Comparison of ENCODE assay signal across 9 cellular contexts in genomic region chr1:153609585-153609907, GRCh38. TPM values are rescaled to one million over a fixed set of nuclear protein-coding genes. Genes with fewer than 3 reads are reported as not detected.
A peak's percentile ranks its signal among the peaks of the same experiment; 100 is the strongest.
DNase-seq lines count a peak whose midpoint lies in the region; ATAC-seq and TF ChIP-seq lines count a peak whose summit lies in the region.
"Had no signal": no experiment of that assay in that cellular context is flagged by ENCODE, and none has a peak within 500 bp of the region (broad histone marks: within the 10 kb centered on the region; RNA-seq: fewer than 3 reads in every experiment).

No MANE protein-coding gene starts in this region.

- H3K4me1 ChIP-seq in heart right ventricle, result peaks cover 10 to 57% (median 35%) of the 10 kb centered on the region in 9 donors
- peaks cover 0 to 17% of the 10 kb centered on the region in 2 donors for H3K4me1 ChIP-seq in esophagus (ENCODE audit: control insufficient read depth in 2 of 2, insufficient read depth in 2 of 2, low read length in 1 of 2)
- H3K4me1 ChIP-seq in neural progenitor cell, result peaks cover 31% of the 10 kb centered on the region
- peaks cover 8 to 12% of the 10 kb centered on the region in 2 donors for H3K4me1 ChIP-seq in uterus

- TF ChIP-seq POLR2A in uterus (IDR thresholded peaks at IDR 0.05), result no peak

- peaks cover 15% of the 10 kb centered on the region for H3K27me3 Mint-ChIP-seq in neural progenitor cell (ENCODE audit: insufficient read depth, low read depth)
- H3K27me3 Mint-ChIP-seq in activated CD4-positive, alpha-beta T cell treated with anti-CD3 and anti-CD28 coated beads, Interleukin-2, amount 10 ng/mL, durations not matched to agents 24 days and 14 days, result no peaks in the 10 kb centered on the region

- H3K27ac Mint-ChIP-seq in neural progenitor cell, result peak overlapping the region; percentile 86
- no peak overlapping the region for H3K27ac Mint-ChIP-seq in activated CD4-positive, alpha-beta T cell treated with anti-CD3 and anti-CD28 coated beads, Interleukin-2, amount 10 ng/mL, durations not matched to agents 24 days and 14 days

- H3K27ac ChIP-seq in heart right ventricle, result peak overlapping the region; percentile 83 to 99 (median 96)
- H3K27ac ChIP-seq in esophagus (ENCODE audit: low read depth in 2 of 2, low read length in 1 of 2), result peak overlapping the region; percentile 96
- H3K27ac ChIP-seq in neural progenitor cell, result no peak overlapping the region
- H3K27ac ChIP-seq in uterus, result peak overlapping the region; percentile 90 to 94

- H4K20me1 ChIP-seq in neural progenitor cell (ENCODE audit: low read depth), result no peaks in the 10 kb centered on the region

- H3K27me3 ChIP-seq in heart right ventricle, result no peaks in the 10 kb centered on the region
- no peaks in the 10 kb centered on the region for H3K27me3 ChIP-seq in esophagus (ENCODE audit: control insufficient read depth in 1 of 2, insufficient read depth in 2 of 2, low read length in 2 of 2)
- H3K27me3 ChIP-seq in neural progenitor cell, result no peaks in the 10 kb centered on the region
- H3K27me3 ChIP-seq in uterus, result no peaks in the 10 kb centered on the region

- no peak for DNase-seq in heart right ventricle
- DNase-seq in left cardiac atrium, result no peak
- no peak for DNase-seq in neural progenitor cell (ENCODE audit: low spot score)
- no peak for DNase-seq in uterus
- no peak for DNase-seq in activated CD4-positive, alpha-beta T cell treated with anti-CD3 and anti-CD28 coated beads, Interleukin-2, amount 10 ng/mL, durations not matched to agents 24 days and 14 days
- DNase-seq in midbrain (lab: John Stamatoyannopoulos, UW), result no peak

- WGBS in heart right ventricle, 2 donors, result 44% methylated on average over 6 of the region's 6 CpGs
- 40 to 50% methylated on average over 6 of the region's 6 CpGs for whole genome bisulfite sequencing in esophagus, 2 donors

- H3K9me3 ChIP-seq in heart right ventricle (no peaks in the 10 kb centered on the region), esophagus (ENCODE audit: control insufficient read depth in 2 of 2, insufficient read depth in 1 of 2, low read depth in 1 of 2, low read length in 1 of 2) (no peaks in the 10 kb centered on the region), neural progenitor cell (ENCODE audit: low read depth) (no peaks in the 10 kb centered on the region), uterus (no peaks in the 10 kb centered on the region)

- no peaks in the 10 kb centered on the region for H3K9me3 Mint-ChIP-seq in neural progenitor cell
- H3K9me3 Mint-ChIP-seq in activated CD4-positive, alpha-beta T cell treated with anti-CD3 and anti-CD28 coated beads, Interleukin-2, amount 10 ng/mL, durations not matched to agents 24 days and 14 days, result no peaks in the 10 kb centered on the region

- no peak overlapping the region for H3K9ac ChIP-seq in neural progenitor cell

- H3K4me3 ChIP-seq in heart right ventricle (peak overlapping the region in 5 of 10 donors; percentile 38 to 73 (median 66)), esophagus (ENCODE audit: low read depth in 1 of 2, low read length in 2 of 2) (peak overlapping the region; percentile 57 to 93), neural progenitor cell (no peak overlapping the region), uterus (peak overlapping the region; percentile 24 to 28)

- ATAC-seq in heart right ventricle, result no peak
- ATAC-seq in left cardiac atrium, result no peak
- ATAC-seq in GM19452 (IDR thresholded peaks at IDR 0.05; ENCODE audit: unreplicated experiment), result no peak

- H3K4me3 Mint-ChIP-seq in neural progenitor cell, result peak overlapping the region; percentile 58
- H3K4me3 Mint-ChIP-seq in activated CD4-positive, alpha-beta T cell treated with anti-CD3 and anti-CD28 coated beads, Interleukin-2, amount 10 ng/mL, durations not matched to agents 24 days and 14 days, result no peak overlapping the region

- intact Hi-C loops in heart right ventricle (cut with DNase I), result loop anchor here in 1 of 10 donors (5.0 kb wide), 1 partner anchor 37 kb away; no protein-coding TSS in a partner anchor
- intact Hi-C loops in left cardiac atrium (cut with DNase I), result no loop called here
- intact Hi-C loops in uterus (cut with DNase I; ENCODE audit: low total_unique reads), result no loop called here
- intact Hi-C loops in activated CD4-positive, alpha-beta T cell treated with anti-CD3 and anti-CD28 coated beads, Interleukin-2, amount 10 ng/mL, durations not matched to agents 24 days and 14 days (cut with micrococcal nuclease), result no loop called here

- H3K36me3 ChIP-seq in heart right ventricle (peaks cover 0 to 32% (median 14%) of the 10 kb centered on the region in 9 donors), esophagus (ENCODE audit: control insufficient read depth in 2 of 2, insufficient read depth in 2 of 2, low read length in 1 of 2) (peaks cover 0 to 23% of the 10 kb centered on the region in 2 donors), neural progenitor cell (no peaks in the 10 kb centered on the region), uterus (no peaks in the 10 kb centered on the region)

- no peaks in the 10 kb centered on the region for H3K36me3 Mint-ChIP-seq in neural progenitor cell
- no peaks in the 10 kb centered on the region for H3K36me3 Mint-ChIP-seq in activated CD4-positive, alpha-beta T cell treated with anti-CD3 and anti-CD28 coated beads, Interleukin-2, amount 10 ng/mL, durations not matched to agents 24 days and 14 days (ENCODE audit: low read depth)

- no peaks in the 10 kb centered on the region for H3F3A ChIP-seq in neural progenitor cell (ENCODE audit: low read depth)

- peaks cover 33% of the 10 kb centered on the region for H3K4me1 Mint-ChIP-seq in neural progenitor cell
- H3K4me1 Mint-ChIP-seq in activated CD4-positive, alpha-beta T cell treated with anti-CD3 and anti-CD28 coated beads, Interleukin-2, amount 10 ng/mL, durations not matched to agents 24 days and 14 days, result no peaks in the 10 kb centered on the region

- no peak overlapping the region for H3K4me2 ChIP-seq in neural progenitor cell

- no peak for TF ChIP-seq CTCF in heart right ventricle (IDR thresholded peaks at IDR 0.05)
- TF ChIP-seq CTCF in neural progenitor cell (IDR thresholded peaks at IDR 0.05), result no peak
- no peak for TF ChIP-seq CTCF in uterus (IDR thresholded peaks at IDR 0.05)

- no peaks in the 10 kb centered on the region for H3K79me2 ChIP-seq in neural progenitor cell (ENCODE audit: low read depth)

- H2AFZ ChIP-seq in neural progenitor cell (replicated peaks), result no peak overlapping the region

RNA-seq across cellular contexts. Expression of gene S100A16, which starts 3.4 kb away (rescaled TPM):
- total RNA-seq in heart right ventricle (10 to 100 TPM; 28.8 to 68.2 (median 40.2) TPM), left cardiac atrium (10 to 100 TPM; 48.2 to 64.7 TPM), neural progenitor cell (ENCODE audit: low replicate concordance) (12.4 and 13.1 TPM in 2 replicates), uterus (100 to 1,000 TPM in 1 of 4 donors, 10 to 100 TPM in 3; 57.4 to 122 (median 72.1) TPM)
- polyA plus RNA-seq in heart right ventricle (100 to 1,000 TPM in 1 of 2 donors, 10 to 100 TPM in 1; 98.6 to 176 TPM), esophagus (1,000 to 10,000 TPM; 2,016 to 2,151 TPM)
- not detected in 2 replicates for total RNA-seq in activated CD4-positive, alpha-beta T cell treated with anti-CD3 and anti-CD28 coated beads, Interleukin-2, amount 10 ng/mL, durations not matched to agents 24 days and 14 days

RNA-seq across cellular contexts. Expression of gene S100A14, which starts 6.6 kb away (rescaled TPM):
- 1 to 10 TPM; 1.7 to 7.3 (median 4.6) TPM for total RNA-seq in heart right ventricle
- 1 to 10 TPM in 1 of 2 donors, under 1 TPM in 1; 0.80 to 4.1 TPM for polyA plus RNA-seq in heart right ventricle
- 1 to 10 TPM; 1.8 to 5.8 TPM for total RNA-seq in left cardiac atrium
- 1,000 to 10,000 TPM; 2,532 to 3,167 TPM for polyA plus RNA-seq in esophagus
- total RNA-seq in neural progenitor cell (ENCODE audit: low replicate concordance), result not detected in 2 replicates
- 1 to 10 TPM in 1 of 4 donors, under 1 TPM in 1, not detected in 2; 0.29 to 6.2 TPM for total RNA-seq in uterus
- not detected in 2 replicates for total RNA-seq in activated CD4-positive, alpha-beta T cell treated with anti-CD3 and anti-CD28 coated beads, Interleukin-2, amount 10 ng/mL, durations not matched to agents 24 days and 14 days
- total RNA-seq: glomerular endothelial cell had no signal

RNA-seq across cellular contexts. Expression of gene S100A13, which starts 17.8 kb away (rescaled TPM):
- total RNA-seq in heart right ventricle, result 100 to 1,000 TPM; 101 to 150 (median 125) TPM
- polyA plus RNA-seq in heart right ventricle, result 100 to 1,000 TPM; 173 to 335 TPM
- 100 to 1,000 TPM; 169 to 197 TPM for total RNA-seq in left cardiac atrium
- 100 to 1,000 TPM in 1 of 2 donors, 10 to 100 TPM in 1; 74.3 to 122 TPM for polyA plus RNA-seq in esophagus
- total RNA-seq in neural progenitor cell (ENCODE audit: low replicate concordance), result 78.9 and 87.4 TPM in 2 replicates
- total RNA-seq in uterus, result 100 to 1,000 TPM in 2 of 4 donors, 10 to 100 TPM in 2; 25.9 to 269 (median 126) TPM
- total RNA-seq in activated CD4-positive, alpha-beta T cell treated with anti-CD3 and anti-CD28 coated beads, Interleukin-2, amount 10 ng/mL, durations not matched to agents 24 days and 14 days, result 3.1 and 3.2 TPM in 2 replicates

RNA-seq across cellular contexts. Expression of gene S100A1, which starts 18.7 kb away (rescaled TPM):
- 1,000 to 10,000 TPM; 1,287 to 3,035 (median 2,343) TPM for total RNA-seq in heart right ventricle
- 1,000 to 10,000 TPM in 1 of 2 donors, 100 to 1,000 TPM in 1; 685 to 2,765 TPM for polyA plus RNA-seq in heart right ventricle
- total RNA-seq in left cardiac atrium, result 1,000 to 10,000 TPM; 1,254 to 1,508 TPM
- polyA plus RNA-seq in esophagus, result 1 to 10 TPM in 1 of 2 donors, under 1 TPM in 1; 0.93 to 2.3 TPM
- 0.74 TPM in 1 of 2 replicates, not detected in the other for total RNA-seq in neural progenitor cell (ENCODE audit: low replicate concordance)
- total RNA-seq in uterus, result 1 to 10 TPM in 1 of 4 donors, not detected in 3; 3.8 TPM
- not detected in 2 replicates for total RNA-seq in activated CD4-positive, alpha-beta T cell treated with anti-CD3 and anti-CD28 coated beads, Interleukin-2, amount 10 ng/mL, durations not matched to agents 24 days and 14 days
- total RNA-seq: glomerular endothelial cell had no signal

RNA-seq across cellular contexts. Expression of gene CHTOP, which starts 24.3 kb away (rescaled TPM):
- total RNA-seq in heart right ventricle (10 to 100 TPM; 67.4 to 95.5 (median 77.8) TPM), left cardiac atrium (10 to 100 TPM; 60.1 to 61.9 TPM), neural progenitor cell (ENCODE audit: low replicate concordance) (96.1 and 104 TPM in 2 replicates), uterus (10 to 100 TPM; 43.8 to 91.0 (median 70.8) TPM)
- polyA plus RNA-seq in heart right ventricle (10 to 100 TPM; 61.6 to 76.2 TPM), esophagus (10 to 100 TPM; 41.6 to 45.5 TPM)
- 110 and 114 TPM in 2 replicates for total RNA-seq in activated CD4-positive, alpha-beta T cell treated with anti-CD3 and anti-CD28 coated beads, Interleukin-2, amount 10 ng/mL, durations not matched to agents 24 days and 14 days

Comparison
In these comparisons a context has a peak if more than half of its experiments do, and no peak if none do; other contexts are left out.
1. RNA of gene S100A16, which starts 3.4 kb away (total RNA-seq): 57.4 to 122 TPM in uterus, 48.2 to 64.7 TPM in left cardiac atrium, 28.8 to 68.2 TPM in heart right ventricle and 12.4 to 13.1 TPM in neural progenitor cell; not detected in activated CD4-positive, alpha-beta T cell treated with anti-CD3 and anti-CD28 coated beads, Interleukin-2, amount 10 ng/mL, durations not matched to agents 24 days and 14 days; every median in the first group is over 10 times any median in the second.